ENCODE assay signal across 17 cellular contexts in the genomic region with DNA sequence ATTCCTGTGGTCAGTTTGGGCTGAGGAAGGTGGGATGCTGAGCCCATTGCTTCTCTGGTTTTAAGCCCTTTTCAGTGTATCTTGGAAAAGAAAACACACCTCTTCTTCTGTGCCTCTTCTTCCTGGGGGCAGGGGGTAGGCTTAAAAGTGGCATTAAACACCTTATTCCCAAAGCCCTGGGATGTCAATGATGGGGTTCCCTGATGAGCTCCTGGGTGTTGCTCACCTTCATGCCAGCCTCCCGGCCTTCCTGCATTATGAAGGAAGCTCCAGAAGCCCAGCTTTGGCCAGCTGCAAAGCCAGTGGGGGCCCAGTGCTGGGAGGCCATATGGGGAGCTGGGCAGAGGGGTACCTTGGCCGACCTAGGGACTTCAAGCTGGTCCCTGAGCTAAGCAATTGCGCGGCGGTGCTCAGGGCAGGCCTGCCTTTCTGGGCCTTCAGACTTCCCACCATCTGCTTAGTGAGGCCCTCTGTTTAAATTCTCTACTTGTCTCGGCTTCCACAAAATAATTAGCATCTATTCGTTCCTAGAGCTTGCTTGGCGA.
"Had no signal": no experiment of that assay in that cellular context is flagged by ENCODE, and none has a peak within 500 bp of the region (broad histone marks: within the 10 kb centered on the region; RNA-seq: fewer than 3 reads in every experiment).

No MANE protein-coding gene starts in this region.

- H3K4me1 Mint-ChIP-seq: activated CD4-positive, alpha-beta T cell treated with anti-CD3 and anti-CD28 coated beads, Interleukin-2, amount 10 ng/mL, durations not matched to agents 7 days and 5 days; activated naive CD8-positive, alpha-beta T cell treated with anti-CD3 and anti-CD28 coated beads, Interleukin-2, amount 10 ng/mL, durations not matched to agents 7 days and 5 days; central memory CD8-positive, alpha-beta T cell; T-cell had no signal

- H3K36me3 ChIP-seq: adrenal gland had no signal

- H3K27ac Mint-ChIP-seq: activated CD4-positive, alpha-beta memory T cell treated with anti-CD3 and anti-CD28 coated beads for 36 hours; activated CD4-positive, alpha-beta T cell treated with anti-CD3 and anti-CD28 coated beads, Interleukin-2, amount 10 ng/mL, durations not matched to agents 7 days and 5 days; activated naive CD8-positive, alpha-beta T cell treated with anti-CD3 and anti-CD28 coated beads, Interleukin-2, amount 10 ng/mL, durations not matched to agents 7 days and 5 days; activated T-cell treated with anti-CD3 and anti-CD28 coated beads, Interleukin-2, amount 50 U/mL, for 72 hours; T-cell had no signal

- DNase-seq: activated CD4-positive, alpha-beta memory T cell treated with anti-CD3 and anti-CD28 coated beads for 36 hours; activated CD4-positive, alpha-beta T cell treated with anti-CD3 and anti-CD28 coated beads, Interleukin-2, amount 10 ng/mL, durations not matched to agents 7 days and 5 days; activated CD8-positive, alpha-beta memory T cell treated with anti-CD3 and anti-CD28 coated beads for 24 hours; activated naive CD4-positive, alpha-beta T cell treated with anti-CD3 and anti-CD28 coated beads, Interleukin-2, amount 50 U/mL, for 16 hours; activated naive CD8-positive, alpha-beta T cell treated with anti-CD3 and anti-CD28 coated beads, Interleukin-2, amount 10 ng/mL, durations not matched to agents 7 days and 5 days; activated T-cell treated with anti-CD3 and anti-CD28 coated beads, Interleukin-2, amount 50 U/mL, for 72 hours; Karpas-422; MM.1S; NCI-H1105; NCI-H2029 treated with DMSO at 0.1 percent for 48 hours; NCI-H510A; SIG-M5; T-cell; T-helper 2 cell had no signal

- ATAC-seq: activated T-cell treated with anti-CD3 and anti-CD28 coated beads, Interleukin-2, amount 50 U/mL, for 72 hours; T-cell had no signal

- H3K9me3 Mint-ChIP-seq: activated CD4-positive, alpha-beta T cell treated with anti-CD3 and anti-CD28 coated beads, Interleukin-2, amount 10 ng/mL, durations not matched to agents 7 days and 5 days; central memory CD8-positive, alpha-beta T cell had no signal

- H3K4me1 ChIP-seq: adrenal gland had no signal

- H3K4me3 Mint-ChIP-seq: activated CD4-positive, alpha-beta memory T cell treated with anti-CD3 and anti-CD28 coated beads for 36 hours; activated CD4-positive, alpha-beta T cell treated with anti-CD3 and anti-CD28 coated beads, Interleukin-2, amount 10 ng/mL, durations not matched to agents 7 days and 5 days; activated naive CD8-positive, alpha-beta T cell treated with anti-CD3 and anti-CD28 coated beads, Interleukin-2, amount 10 ng/mL, durations not matched to agents 7 days and 5 days; activated T-cell treated with anti-CD3 and anti-CD28 coated beads, Interleukin-2, amount 50 U/mL, for 72 hours; central memory CD8-positive, alpha-beta T cell; T-cell had no signal

- H3K4me3 ChIP-seq: adrenal gland had no signal

- H3K36me3 Mint-ChIP-seq: activated CD4-positive, alpha-beta memory T cell treated with anti-CD3 and anti-CD28 coated beads for 36 hours; activated naive CD8-positive, alpha-beta T cell treated with anti-CD3 and anti-CD28 coated beads, Interleukin-2, amount 10 ng/mL, durations not matched to agents 7 days and 5 days; T-cell had no signal

- H3K27ac ChIP-seq: adrenal gland, VCaP had no signal

- H3K9me3 ChIP-seq: adrenal gland had no signal
